ENCODE assay signal across 8 cellular contexts in genomic region chr1:12615916-12616708, GRCh38. TPM values are rescaled to one million over a fixed set of nuclear protein-coding genes. Genes with fewer than 3 reads are reported as not detected.
DNase-seq lines count a peak whose midpoint lies in the region; ATAC-seq, FAIRE-seq and TF ChIP-seq lines count a peak whose summit lies in the region.

No MANE protein-coding gene starts in this region.

- H3F3A ChIP-seq in Loucy (ENCODE audit: low read depth): no peaks in the 10 kb centered on the region

- peak; percentile 38 for ATAC-seq in K562

- WGBS in K562 (ENCODE audit: insufficient coverage, low coverage, missing lambda C conversion rate): 13% methylated on average over 16 of the region's 16 CpGs

- CTCF ChIA-PET in Calu3 (lab: Charles Lee) (interaction anchor here (0.7 to 2.4 kb wide), 5 partner anchors 12 to 92 kb away, joined by 4 to 8 read pairs (median 6); no protein-coding TSS in a partner anchor), K562 (lab: Yijun Ruan, JAX; ENCODE audit: low intra/inter-chr PET ratio) (no interaction called here)

- H4K20me1 ChIP-seq in Loucy (ENCODE audit: insufficient read depth, low read length, poor library complexity, severe bottlenecking): no peaks in the 10 kb centered on the region
- 0 out of 2 replicates have a peak, but pooled peaks cover 5% of the 10 kb centered on the region for H4K20me1 ChIP-seq in K562 (replicated peaks; ENCODE audit: control insufficient read depth, insufficient read depth, low read length)

- peaks cover 50% of the 10 kb centered on the region for H3K79me2 ChIP-seq in Loucy (ENCODE audit: insufficient read depth, low read length)
- H3K79me2 ChIP-seq in K562 (ENCODE audit: control insufficient read depth, insufficient read depth, low read length): peaks cover 93% of the 10 kb centered on the region

- H3K9me3 ChIP-seq in Loucy (ENCODE audit: insufficient read depth, low read depth, low read length) (no peaks in the 10 kb centered on the region), K562 (replicated peaks; ENCODE audit: control insufficient read depth, insufficient read depth, low read depth, low read length) (0 out of 2 replicates have a peak, but pooled peaks cover 2% of the 10 kb centered on the region), skeletal muscle tissue (ENCODE audit: control insufficient read depth in 3 of 3, low read length in 3 of 3) (no peaks in the 10 kb centered on the region)

- H3K4me2 ChIP-seq in Loucy (ENCODE audit: low read depth, low read length, poor library complexity, severe bottlenecking) (peak overlapping the region; percentile 90), K562 (ENCODE audit: insufficient read depth, low read length) (peak overlapping the region; percentile 97)

- H3K9ac ChIP-seq in Loucy (ENCODE audit: low read depth, low read length, poor library complexity, severe bottlenecking) (peak overlapping the region; percentile 98), K562 (ENCODE audit: insufficient read depth in 1 of 2, low read depth in 2 of 2, low read length in 2 of 2) (peak overlapping the region; percentile 94 to 97), skeletal muscle tissue (ENCODE audit: low read depth in 1 of 3, low read length in 3 of 3) (peak overlapping the region; percentile 95 to 97 (median 95))

- H3K36me3 ChIP-seq in Loucy (ENCODE audit: insufficient read depth, low read length): no peaks in the 10 kb centered on the region
- peaks cover 41% of the 10 kb centered on the region for H3K36me3 ChIP-seq in K562 (ENCODE audit: control insufficient read depth, insufficient read depth, low read length)
- H3K36me3 ChIP-seq in skeletal muscle tissue (ENCODE audit: control insufficient read depth in 3 of 3, insufficient read depth in 3 of 3, low read length in 3 of 3): peaks cover 5 to 12% (median 11%) of the 10 kb centered on the region in 3 donors

- H3K27ac ChIP-seq in K562 (ENCODE audit: extremely low read depth, low read depth, low read length) (peak overlapping the region; percentile 94), skeletal muscle tissue (ENCODE audit: low read depth, low read length) (peak overlapping the region; percentile 98)

- no peak for TF ChIP-seq EP300 in K562 (IDR thresholded peaks at IDR 0.05; ENCODE audit: low read length)

- BruUV-seq in Calu3 (replicated peaks; lab: Mats Ljungman, UMichigan) (no TSS peak), K562 (replicated peaks; lab: Mats Ljungman, UMichigan) (no TSS peak)

- H3K4me1 Mint-ChIP-seq in Calu3 (ENCODE audit: low read depth, unreplicated experiment): peaks cover 25% of the 10 kb centered on the region
- peaks cover 77 to 83% of the 10 kb centered on the region in 2 donors for H3K4me1 Mint-ChIP-seq in immature natural killer cell

- DNase-seq in Calu3 (peak; percentile 40), K562 (ENCODE audit: extremely low read depth in 1 of 4, low spot score in 3 of 4) (peak; percentile 53 to 71 (median 63)), immature natural killer cell (no peak), T-helper 9 cell (no peak)
- DNase-seq in stimulated activated naive CD4-positive, alpha-beta T cell treated with Interleukin-2 at 50 U/mL for 16 hours (lab: John Stamatoyannopoulos, UW): no peak
- DNase-seq in stimulated activated CD4-positive, alpha-beta T cell treated with anti-CD3 and anti-CD28 coated beads, Interleukin-4, amount 100 ng/mL, for 1 hour: no peak

- TF ChIP-seq CTCF in Calu3 (IDR thresholded peaks at IDR 0.05; ENCODE audit: unreplicated experiment) (no peak), Loucy (conservative IDR thresholded peaks at IDR 0.05; ENCODE audit: low read length) (no peak), K562 (IDR thresholded peaks at IDR 0.05 in 2 of 3, conservative IDR thresholded peaks at IDR 0.05 in 1 of 3; ENCODE audit: insufficient read depth in 2 of 3, low read depth in 1 of 3, low read length in 3 of 3) (no peak)

- H2AFZ ChIP-seq in Loucy (ENCODE audit: low read length) (no peak overlapping the region), K562 (ENCODE audit: low read depth, low read length) (peak overlapping the region; percentile 36; the same call in 1 of the 2 replicates)

- no peaks in the 10 kb centered on the region for H3K9me3 Mint-ChIP-seq in Calu3 (ENCODE audit: low read depth, unreplicated experiment)
- no peaks in the 10 kb centered on the region for H3K9me3 Mint-ChIP-seq in immature natural killer cell

- TF ChIP-seq POLR2A in K562 (conservative IDR thresholded peaks at IDR 0.05): no peak

- peaks cover 60% of the 10 kb centered on the region for H3K4me1 ChIP-seq in Loucy (ENCODE audit: insufficient read depth, low read length, poor library complexity, severe bottlenecking)
- H3K4me1 ChIP-seq in K562 (replicated peaks in 1 of 2; ENCODE audit: control insufficient read depth in 2 of 2, insufficient read depth in 2 of 2, low read length in 2 of 2): peaks cover 28 to 37% of the 10 kb centered on the region in 2 experiments
- peaks cover 51 to 65% (median 54%) of the 10 kb centered on the region in 3 donors for H3K4me1 ChIP-seq in skeletal muscle tissue (ENCODE audit: control insufficient read depth in 3 of 3, insufficient read depth in 3 of 3, low read length in 3 of 3)

- H3K27me3 Mint-ChIP-seq in Calu3 (ENCODE audit: unreplicated experiment): no peaks in the 10 kb centered on the region
- H3K27me3 Mint-ChIP-seq in immature natural killer cell (ENCODE audit: low read depth in 3 of 3): peaks cover 20 to 40% (median 37%) of the 10 kb centered on the region in 3 donors

- H3K27me3 ChIP-seq in Loucy (ENCODE audit: insufficient read depth, low read length, poor library complexity, severe bottlenecking) (no peaks in the 10 kb centered on the region), K562 (ENCODE audit: control insufficient read depth in 2 of 2, insufficient read depth in 2 of 2, low read length in 2 of 2) (no peaks in the 10 kb centered on the region), skeletal muscle tissue (ENCODE audit: control insufficient read depth in 3 of 3, insufficient read depth in 3 of 3, low read length in 3 of 3) (no peaks in the 10 kb centered on the region)

- H3K9me1 ChIP-seq in K562 (ENCODE audit: control insufficient read depth, insufficient read depth, low read length): no peaks in the 10 kb centered on the region

- peak overlapping the region; percentile 92 for H3K4me3 Mint-ChIP-seq in Calu3 (ENCODE audit: low read depth, unreplicated experiment)
- H3K4me3 Mint-ChIP-seq in immature natural killer cell: peak overlapping the region; percentile 97 to 100 (median 99)

- no peaks in the 10 kb centered on the region for H3K9me2 ChIP-seq in Loucy (replicated peaks; ENCODE audit: low read depth, low read length)

- H3K27ac Mint-ChIP-seq in Calu3 (ENCODE audit: unreplicated experiment): peak overlapping the region; percentile 96
- peak overlapping the region; percentile 81 to 98 (median 92) for H3K27ac Mint-ChIP-seq in immature natural killer cell

- in situ Hi-C loops in K562 (cut with MboI): loop anchor here (5.0 to 25.0 kb wide), 2 partner anchors 209 to 304 kb away; no protein-coding TSS in a partner anchor

- H3K36me3 Mint-ChIP-seq in Calu3 (ENCODE audit: insufficient read depth, unreplicated experiment) (peaks cover 88% of the 10 kb centered on the region), immature natural killer cell (peaks cover 9 to 14% (median 10%) of the 10 kb centered on the region in 3 donors)

- POLR2A ChIA-PET in K562 (lab: Yijun Ruan, JAX): interaction anchor here (0.6 to 4.1 kb wide), 9 partner anchors 9 to 220 kb away, joined by 3 to 24 read pairs (median 4); no protein-coding TSS in a partner anchor

- intact Hi-C loops in Calu3 (cut with micrococcal nuclease; ENCODE audit: unreplicated experiment) (loop anchor here (5.0 kb wide), 2 partner anchors 74 to 184 kb away; no protein-coding TSS in a partner anchor), K562 (cut with micrococcal nuclease) (loop anchor here (5.0 kb wide), 2 partner anchors 89 to 139 kb away; no protein-coding TSS in a partner anchor)

- FAIRE-seq in K562 (lab: Jason Lieb, UNC): peak; percentile 58

- 0 out of 4 replicates have a peak, but pooled peaks of 1 of the 2 experiments have one; percentile 2 for TF ChIP-seq RAD21 in K562 (CRISPR knock-in tag; conservative IDR thresholded peaks at IDR 0.05 in 1 of 2, IDR thresholded peaks at IDR 0.05 in 1 of 2)

- peak overlapping the region; percentile 83 for H3K4me3 ChIP-seq in Loucy (ENCODE audit: low read length, poor library complexity, severe bottlenecking)
- peak overlapping the region; percentile 71 for H3K4me3 ChIP-seq in K562
- peak overlapping the region; percentile 68 to 83 (median 81) for H3K4me3 ChIP-seq in skeletal muscle tissue (ENCODE audit: low read length in 3 of 3)

RNA-seq across cellular contexts. Expression of gene DHRS3, which starts 1.9 kb away (rescaled TPM):
- 173 and 239 TPM in 2 replicates for total RNA-seq in Calu3 (2022)
- total RNA-seq in K562 (2011; cell fraction: chromatin; rRNA removed; ENCODE audit: low replicate concordance): 74.0 and 164 TPM in 2 replicates
- total RNA-seq in K562 (2011; cell fraction: nucleolus; rRNA removed): 181 and 211 TPM in 2 replicates
- 160 and 179 TPM in 2 replicates for total RNA-seq in K562 (2011; cell fraction: nucleoplasm; rRNA removed)
- 62.3 and 67.3 TPM in 2 replicates for total RNA-seq in K562 (2014; rRNA removed)
- total RNA-seq in K562 (2014; rRNA removed; fragmentation: Illumina TruSeq; extraction: Trizol): 37.6 and 43.5 TPM in 2 replicates
- total RNA-seq in K562 (2015; rRNA removed; fragmentation: Illumina TruSeq; extraction: Trizol): 58.7 and 60.6 TPM in 2 replicates
- total RNA-seq in K562 (2021): 109 and 116 TPM in 2 replicates
- 58.7 and 66.5 TPM in 2 replicates for polyA plus RNA-seq in K562 (2011; rRNA removed)
- polyA plus RNA-seq in K562 (2011; cell fraction: cytosol; rRNA removed): 72.1 and 104 TPM in 2 replicates
- 71.2 and 105 TPM in 2 replicates for polyA plus RNA-seq in K562 (2011; cell fraction: nucleus; rRNA removed)
- 35.6 and 41.5 TPM in 2 replicates for polyA plus RNA-seq in K562 (2012)
- 39.4 and 46.3 TPM in 2 replicates for polyA plus RNA-seq in K562 (2014; fragmentation: Illumina TruSeq; extraction: Trizol)
- 10 to 100 TPM; 21.0 to 80.0 TPM for polyA plus RNA-seq in K562 (2014; fragmentation: Nextera tagmentation; extraction: Ambion mirVana)
- polyA plus RNA-seq in K562 (2014; rRNA removed): 57.0 and 59.6 TPM in 2 replicates
- 101 and 181 TPM in 2 replicates for polyA minus RNA-seq in K562 (2011; rRNA and poly(A)+ RNA removed)
- 117 and 156 TPM in 2 replicates for polyA minus RNA-seq in K562 (2011; cell fraction: cytosol; rRNA and poly(A)+ RNA removed)
- 40.9 and 42.4 TPM in 2 replicates for polyA minus RNA-seq in K562 (2011; cell fraction: nucleus; rRNA and poly(A)+ RNA removed)
- 100 to 1,000 TPM in 1 of 3 donors, 10 to 100 TPM in 2; 70.3 to 116 (median 74.3) TPM for polyA plus RNA-seq in immature natural killer cell
- total RNA-seq in skeletal muscle tissue: 37.6 TPM

RNA-seq across cellular contexts. Expression of gene AADACL4, which starts 27.8 kb away (rescaled TPM):
- total RNA-seq in Calu3 (2022): not detected in 2 replicates
- not detected in 2 replicates for total RNA-seq in K562 (2011; cell fraction: chromatin; rRNA removed; ENCODE audit: low replicate concordance)
- not detected in 2 replicates for total RNA-seq in K562 (2011; cell fraction: nucleolus; rRNA removed)
- not detected in 2 replicates for total RNA-seq in K562 (2011; cell fraction: nucleoplasm; rRNA removed)
- total RNA-seq in K562 (2014; rRNA removed): not detected in 2 replicates
- not detected in 2 replicates for total RNA-seq in K562 (2014; rRNA removed; fragmentation: Illumina TruSeq; extraction: Trizol)
- not detected in 2 replicates for total RNA-seq in K562 (2015; rRNA removed; fragmentation: Illumina TruSeq; extraction: Trizol)
- total RNA-seq in K562 (2021): not detected in 2 replicates
- not detected in 2 replicates for polyA plus RNA-seq in K562 (2011; rRNA removed)
- not detected in 2 replicates for polyA plus RNA-seq in K562 (2011; cell fraction: cytosol; rRNA removed)
- not detected in 2 replicates for polyA plus RNA-seq in K562 (2011; cell fraction: nucleus; rRNA removed)
- not detected in 2 replicates for polyA plus RNA-seq in K562 (2012)
- not detected in 2 replicates for polyA plus RNA-seq in K562 (2014; fragmentation: Illumina TruSeq; extraction: Trizol)
- polyA plus RNA-seq in K562 (2014; fragmentation: Nextera tagmentation; extraction: Ambion mirVana): not detected
- not detected in 2 replicates for polyA plus RNA-seq in K562 (2014; rRNA removed)
- not detected in 2 replicates for polyA minus RNA-seq in K562 (2011; rRNA and poly(A)+ RNA removed)
- polyA minus RNA-seq in K562 (2011; cell fraction: cytosol; rRNA and poly(A)+ RNA removed): not detected in 2 replicates
- polyA minus RNA-seq in K562 (2011; cell fraction: nucleus; rRNA and poly(A)+ RNA removed): not detected in 2 replicates
- polyA plus RNA-seq in immature natural killer cell: not detected
- total RNA-seq in skeletal muscle tissue: not detected

Comparison
In these comparisons a context has a peak if more than half of its experiments do, and no peak if none do; other contexts are left out.
1. DNase-seq: peak in Calu3 (single experiment) and K562 (4 of 4); none in immature natural killer cell (0 of 3), stimulated activated naive CD4-positive, alpha-beta T cell treated with Interleukin-2 at 50 U/mL for 16 hours (single experiment), T-helper 9 cell (single experiment) and stimulated activated CD4-positive, alpha-beta T cell treated with anti-CD3 and anti-CD28 coated beads, Interleukin-4, amount 100 ng/mL, for 1 hour (single experiment).
2. Peak in every context shown above with its lines, with median percentiles within 50 percentile points of each other: H3K4me3 ChIP-seq and H3K9ac ChIP-seq.